Comparison of ENCODE assay signal across 19 cellular contexts in the genomic region with DNA sequence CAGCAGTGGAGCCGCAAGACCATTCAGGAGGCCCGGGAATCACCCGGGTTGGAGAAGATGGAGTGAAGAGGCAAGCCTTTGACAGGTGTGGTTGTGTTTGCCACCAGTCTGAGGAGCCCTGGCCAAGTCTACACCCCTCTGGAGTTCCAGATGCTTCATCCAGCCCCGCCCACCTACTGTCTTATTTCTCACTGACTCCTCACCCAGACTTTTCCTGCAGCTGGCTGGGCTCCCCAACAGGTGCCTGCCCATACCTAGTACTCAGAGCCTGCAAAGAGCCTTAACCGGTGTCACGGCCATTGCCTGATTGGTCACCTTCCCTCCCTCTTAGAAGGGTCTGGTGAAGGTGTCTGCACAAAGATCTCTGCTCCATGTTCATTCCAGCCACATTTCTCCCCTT. TPM values are rescaled to one million over a fixed set of nuclear protein-coding genes. Genes with fewer than 3 reads are reported as not detected.
DNase-seq lines count a peak whose midpoint lies in the region; ATAC-seq, FAIRE-seq and TF ChIP-seq lines count a peak whose summit lies in the region.
"Had no signal": no experiment of that assay in that cellular context is flagged by ENCODE, and none has a peak within 500 bp of the region (broad histone marks: within the 10 kb centered on the region; RNA-seq: fewer than 3 reads in every experiment).

No MANE protein-coding gene starts in this region.

- H2AFZ ChIP-seq in astrocyte (ENCODE audit: low read depth, low read length) = no peak overlapping the region

- intact Hi-C loops in CD4-positive, alpha-beta memory T cell (cut with micrococcal nuclease) = no loop called here

- H4K20me1 ChIP-seq in astrocyte (ENCODE audit: insufficient read depth, low read length) = peaks cover 91% of the 10 kb centered on the region

- H3K9ac ChIP-seq in astrocyte (ENCODE audit: low read length) = no peak overlapping the region

- H3K4me3 Mint-ChIP-seq in CD4-positive, alpha-beta memory T cell = peak overlapping the region in 1 of 8 donors; percentile 3
- peak overlapping the region; percentile 64 for H3K4me3 Mint-ChIP-seq in astrocyte (ENCODE audit: unreplicated experiment)
- no peak overlapping the region for H3K4me3 Mint-ChIP-seq in natural killer cell treated with Interleukin-12 subunit alpha and Interleukin-12 subunit beta and Interleukin-15 and Interleukin-18, amount 100 ng/mL, for 72 hours

- DNase-seq in CD4-positive, alpha-beta memory T cell = no peak
- DNase-seq in astrocyte (ENCODE audit: low read depth) (no peak), OCI-M2 (lab: John Stamatoyannopoulos, UW; ENCODE audit: unreplicated experiment) (no peak)
- DNase-seq in natural killer cell treated with Interleukin-12 subunit alpha and Interleukin-12 subunit beta and Interleukin-15 and Interleukin-18, amount 100 ng/mL, for 72 hours (ENCODE audit: low spot score) = no peak
- no peak for DNase-seq in NK-92 treated with Interleukin-12 subunit alpha and Interleukin-12 subunit beta, amount 100 ng/mL, for 24 hours (lab: John Stamatoyannopoulos, UW)
- DNase-seq in effector CD8-positive, alpha-beta T cell (lab: John Stamatoyannopoulos, UW) = no peak
- DNase-seq: activated naive CD4-positive, alpha-beta T cell; AML-193; Kasumi-1; kidney; NCI-H1417 treated with DMSO at 0.1 percent for 48 hours; NCI-H226; SJCRH30; stimulated activated CD4-positive, alpha-beta T cell treated with anti-CD3 and anti-CD28 coated beads, Interleukin-2, amount 100 ng/mL, for 24 hours; stimulated activated CD8-positive, alpha-beta memory T cell treated with anti-CD3 and anti-CD28 coated beads, Interleukin-4, amount 100 ng/mL, for 48 hours; upper lobe of left lung had no signal

- H3K79me2 ChIP-seq in astrocyte (ENCODE audit: insufficient read depth, low read length) = peaks cover 66% of the 10 kb centered on the region

- peaks cover 4 to 6% of the 10 kb centered on the region in 2 donors for H3K36me3 Mint-ChIP-seq in CD4-positive, alpha-beta memory T cell
- H3K36me3 Mint-ChIP-seq in astrocyte (ENCODE audit: low read depth, unreplicated experiment) = peaks cover 15% of the 10 kb centered on the region
- no peaks in the 10 kb centered on the region for H3K36me3 Mint-ChIP-seq in natural killer cell treated with Interleukin-12 subunit alpha and Interleukin-12 subunit beta and Interleukin-15 and Interleukin-18, amount 100 ng/mL, for 72 hours

- CTCF ChIA-PET in CD4-positive, alpha-beta memory T cell (lab: Charles Lee; ENCODE audit: partially characterized antibody) = interaction anchor here (1.1 to 12.4 kb wide), 5 partner anchors 15 to 82 kb away, joined by 3 to 137 read pairs (median 14); a partner anchor contains a TSS

- FAIRE-seq in astrocyte (lab: Jason Lieb, UNC) = no peak
- FAIRE-seq: endometrium, kidney, TTC549 had no signal

- H3K4me2 ChIP-seq in astrocyte (ENCODE audit: low read length) = no peak overlapping the region

- H3K4me3 ChIP-seq in CD4-positive, alpha-beta memory T cell (ENCODE audit: low read length in 2 of 2) = no peak overlapping the region
- no peak overlapping the region for H3K4me3 ChIP-seq in astrocyte (ENCODE audit: insufficient read depth, low read depth, low read length)
- H3K4me3 ChIP-seq: SJCRH30, upper lobe of left lung had no signal

- POLR2A ChIA-PET in CD4-positive, alpha-beta memory T cell (lab: Charles Lee; ENCODE audit: partially characterized antibody) = interaction anchor here (1.4 to 15.1 kb wide), 2 partner anchors 15 to 27 kb away, joined by 4 to 185 read pairs; a partner anchor contains a TSS

- TF ChIP-seq CTCF in 22Rv1 (IDR thresholded peaks at IDR 0.05) (no peak), astrocyte (IDR thresholded peaks at IDR 0.05; ENCODE audit: insufficient read depth, low read depth, low read length) (no peak)

- peak overlapping the region; percentile 100 for H3K27ac ChIP-seq in 22Rv1
- H3K27ac ChIP-seq in CD4-positive, alpha-beta memory T cell (ENCODE audit: low read depth, low read length) = no peak overlapping the region
- H3K27ac ChIP-seq in astrocyte (ENCODE audit: low read depth, low read length) = no peak overlapping the region
- H3K27ac ChIP-seq: SJCRH30 had no signal

- H3K4me1 ChIP-seq in CD4-positive, alpha-beta memory T cell (ENCODE audit: insufficient read depth, low read length) = peaks cover 43% of the 10 kb centered on the region
- H3K4me1 ChIP-seq in astrocyte (ENCODE audit: insufficient read depth, low read length) = peaks cover 14% of the 10 kb centered on the region
- H3K4me1 ChIP-seq: SJCRH30 had no signal

- peak overlapping the region in 6 of 7 donors; percentile 54 to 100 (median 74) for H3K27ac Mint-ChIP-seq in CD4-positive, alpha-beta memory T cell
- H3K27ac Mint-ChIP-seq in astrocyte (ENCODE audit: unreplicated experiment) = peak overlapping the region; percentile 53
- H3K27ac Mint-ChIP-seq in natural killer cell treated with Interleukin-12 subunit alpha and Interleukin-12 subunit beta and Interleukin-15 and Interleukin-18, amount 100 ng/mL, for 72 hours = peak overlapping the region; percentile 96 to 98

- no peak for ATAC-seq in natural killer cell treated with Interleukin-12 subunit alpha and Interleukin-12 subunit beta and Interleukin-15 and Interleukin-18, amount 100 ng/mL, for 72 hours

- H3K36me3 ChIP-seq in CD4-positive, alpha-beta memory T cell (ENCODE audit: insufficient read depth, low read length) = no peaks in the 10 kb centered on the region
- no peaks in the 10 kb centered on the region for H3K36me3 ChIP-seq in astrocyte (ENCODE audit: insufficient read depth, low read length)
- H3K36me3 ChIP-seq: SJCRH30, upper lobe of left lung had no signal

- H3K4me1 Mint-ChIP-seq in CD4-positive, alpha-beta memory T cell = peaks cover 35 to 67% (median 54%) of the 10 kb centered on the region in 4 donors
- peaks cover 35% of the 10 kb centered on the region for H3K4me1 Mint-ChIP-seq in astrocyte (ENCODE audit: low read depth, unreplicated experiment)
- H3K4me1 Mint-ChIP-seq in natural killer cell treated with Interleukin-12 subunit alpha and Interleukin-12 subunit beta and Interleukin-15 and Interleukin-18, amount 100 ng/mL, for 72 hours (ENCODE audit: low read depth in 2 of 2) = peaks cover 46 to 49% of the 10 kb centered on the region in 2 donors

- H3K27me3 Mint-ChIP-seq in CD4-positive, alpha-beta memory T cell = no peaks in the 10 kb centered on the region
- no peaks in the 10 kb centered on the region for H3K27me3 Mint-ChIP-seq in astrocyte (ENCODE audit: low read depth, unreplicated experiment)
- no peaks in the 10 kb centered on the region for H3K27me3 Mint-ChIP-seq in natural killer cell treated with Interleukin-12 subunit alpha and Interleukin-12 subunit beta and Interleukin-15 and Interleukin-18, amount 100 ng/mL, for 72 hours

- H3K9me3 Mint-ChIP-seq in CD4-positive, alpha-beta memory T cell = no peaks in the 10 kb centered on the region
- H3K9me3 Mint-ChIP-seq in astrocyte (ENCODE audit: unreplicated experiment) = no peaks in the 10 kb centered on the region
- H3K9me3 Mint-ChIP-seq in natural killer cell treated with Interleukin-12 subunit alpha and Interleukin-12 subunit beta and Interleukin-15 and Interleukin-18, amount 100 ng/mL, for 72 hours = no peaks in the 10 kb centered on the region

- no peaks in the 10 kb centered on the region for H3K27me3 ChIP-seq in CD4-positive, alpha-beta memory T cell (ENCODE audit: insufficient read depth, low read length)
- H3K27me3 ChIP-seq in astrocyte (ENCODE audit: insufficient read depth, low read length) = no peaks in the 10 kb centered on the region
- H3K27me3 ChIP-seq: SJCRH30, upper lobe of left lung had no signal

- no peaks in the 10 kb centered on the region for H3K9me3 ChIP-seq in CD4-positive, alpha-beta memory T cell (ENCODE audit: control insufficient read depth in 1 of 2, low read length in 2 of 2)
- no peaks in the 10 kb centered on the region for H3K9me3 ChIP-seq in astrocyte (ENCODE audit: insufficient read depth, low read depth, low read length)
- H3K9me3 ChIP-seq: SJCRH30, upper lobe of left lung had no signal

RNA-seq across cellular contexts. Expression of a gene that starts 16.0 kb away (rescaled TPM):
- total RNA-seq in CD4-positive, alpha-beta memory T cell = 10 to 100 TPM; 11.4 to 13.2 TPM
- 10 to 100 TPM in 1 of 2 donors, 1 to 10 TPM in 1; 2.1 to 15.0 TPM for polyA plus RNA-seq in CD4-positive, alpha-beta memory T cell
- 49.3 and 55.0 TPM in 2 replicates for total RNA-seq in astrocyte
- total RNA-seq in natural killer cell treated with Interleukin-12 subunit alpha and Interleukin-12 subunit beta and Interleukin-15 and Interleukin-18, amount 100 ng/mL, for 72 hours = 10 to 100 TPM; 25.3 to 31.4 TPM
